Comparison of ENCODE assay signal across 25 cellular contexts in the genomic region with DNA sequence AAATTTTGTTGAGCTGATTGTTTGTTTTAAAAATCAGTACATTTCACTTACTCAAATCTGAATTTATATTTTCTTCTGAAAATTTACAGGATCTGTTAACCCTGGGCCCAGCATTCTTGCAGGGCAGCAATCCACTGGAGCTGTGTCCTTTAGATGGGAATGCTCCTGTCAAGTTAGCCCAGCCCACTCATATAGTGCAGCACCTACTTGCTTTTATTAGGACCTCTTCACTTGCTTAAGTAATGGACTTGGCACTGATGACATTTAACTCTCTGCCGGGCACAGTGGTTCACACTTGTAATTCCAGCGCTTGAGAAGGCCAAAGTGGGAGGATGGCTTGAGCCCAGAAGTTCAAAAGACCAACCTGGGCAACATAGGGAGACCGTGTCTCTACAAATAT.
"Had no signal": no experiment of that assay in that cellular context is flagged by ENCODE, and none has a peak within 500 bp of the region (broad histone marks: within the 10 kb centered on the region; RNA-seq: fewer than 3 reads in every experiment).

No MANE protein-coding gene starts in this region.

- H3K36me3 ChIP-seq: brain microvascular endothelial cell, colonic mucosa had no signal

- H3K4me1 ChIP-seq: colonic mucosa, esophagus squamous epithelium, gastroesophageal sphincter had no signal

- DNase-seq: activated CD4-positive, alpha-beta memory T cell treated with anti-CD3 and anti-CD28 coated beads for 36 hours; activated CD4-positive, alpha-beta T cell treated with anti-CD3 and anti-CD28 coated beads for 36 hours; activated CD4-positive, alpha-beta T cell treated with anti-CD3 and anti-CD28 coated beads, Interleukin-2, amount 10 ng/mL, durations not matched to agents 24 days and 14 days; activated CD4-positive, CD25-positive, alpha-beta regulatory T cell; activated CD4-positive, CD25-positive, alpha-beta regulatory T cell treated with anti-CD3 and anti-CD28 coated beads, Interleukin-2, amount 50 U/mL, for 72 hours; activated CD8-positive, alpha-beta memory T cell treated with anti-CD3 and anti-CD28 coated beads, Interleukin-2, amount 50 U/mL, for 48 hours; activated gamma-delta T cell; activated naive CD4-positive, alpha-beta T cell; activated naive CD4-positive, alpha-beta T cell treated with anti-CD3 and anti-CD28 coated beads, Interleukin-2, amount 10 ng/mL, durations not matched to agents 7 days and 5 days; activated naive CD8-positive, alpha-beta T cell treated with anti-CD3 and anti-CD28 coated beads, Interleukin-2, amount 10 ng/mL, durations not matched to agents 7 days and 5 days; activated T-cell treated with anti-CD3 and anti-CD28 coated beads for 4 hours; activated T-cell treated with anti-CD3 and anti-CD28 coated beads, Interleukin-2, amount 50 U/mL, for 24 hours; activated T-cell treated with anti-CD3 and anti-CD28 coated beads, Interleukin-2, amount 50 U/mL, for 72 hours; brain microvascular endothelial cell; central memory CD4-positive, alpha-beta T cell; cerebellar nuclear complex; colonic mucosa; effector CD8-positive, alpha-beta T cell; esophagus squamous epithelium; foreskin melanocyte; T-helper 2 cell had no signal

- H3K4me3 ChIP-seq: ascending aorta, colonic mucosa, esophagus squamous epithelium, gastroesophageal sphincter had no signal

- H3K9me3 ChIP-seq: colonic mucosa had no signal

- H3K27me3 ChIP-seq: ascending aorta, brain microvascular endothelial cell, colonic mucosa, esophagus squamous epithelium, gastroesophageal sphincter had no signal

- ATAC-seq: activated CD4-positive, alpha-beta T cell treated with anti-CD3 and anti-CD28 coated beads for 36 hours; activated naive CD4-positive, alpha-beta T cell treated with anti-CD3 and anti-CD28 coated beads, Interleukin-2, amount 50 U/mL, for 72 hours; activated T-cell treated with anti-CD3 and anti-CD28 coated beads, Interleukin-2, amount 50 U/mL, for 72 hours; gastroesophageal sphincter had no signal

- H3K27ac ChIP-seq: ascending aorta, brain microvascular endothelial cell, colonic mucosa, epithelial cell of prostate, esophagus squamous epithelium, gastroesophageal sphincter had no signal
